ENCODE assay signal across 9 cellular contexts in the genomic region with DNA sequence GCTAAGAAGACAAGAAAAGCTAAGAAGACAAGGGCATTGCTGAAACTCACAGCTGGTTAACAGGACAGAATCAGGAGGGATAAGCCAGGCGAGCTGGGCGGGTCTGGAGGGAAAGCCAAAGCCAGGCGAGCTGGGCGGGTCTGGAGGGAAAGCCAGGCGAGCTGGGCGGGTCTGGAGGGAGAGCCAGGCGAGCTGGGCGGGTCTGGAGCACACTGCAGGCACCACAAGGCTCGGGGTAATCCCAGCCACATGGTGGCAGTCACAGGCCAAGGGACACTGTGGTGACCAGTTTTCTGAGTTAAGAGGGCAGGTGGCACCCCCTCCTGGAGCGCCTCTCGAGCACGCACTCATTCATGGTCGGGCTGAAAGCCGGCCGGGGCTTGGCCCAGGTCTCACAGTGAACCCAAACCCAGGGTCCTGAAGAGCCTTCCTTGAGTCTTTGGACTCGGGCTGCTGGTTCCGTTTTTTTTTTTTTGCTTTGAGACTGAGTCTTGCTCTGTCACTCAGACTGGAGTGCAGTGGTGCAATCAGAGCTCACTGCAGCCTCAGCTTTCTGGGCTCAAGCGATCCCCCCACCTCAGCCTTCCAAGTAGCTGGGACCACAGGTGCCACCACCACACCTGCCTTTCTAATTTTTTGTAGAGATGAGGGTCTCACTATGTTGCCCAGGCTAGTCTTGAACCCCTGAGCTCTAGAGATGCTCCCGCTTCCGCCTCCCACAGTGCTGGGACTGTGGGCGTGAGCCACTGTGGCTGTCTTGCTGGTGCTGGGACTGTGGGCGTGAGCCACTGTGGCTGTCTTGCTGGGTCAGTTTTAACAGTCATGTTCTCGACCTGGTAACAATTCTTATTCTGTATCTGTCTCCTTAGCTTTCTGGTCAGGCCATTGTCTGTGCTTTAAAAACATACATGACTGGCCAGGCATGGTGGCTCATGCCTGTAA. TPM values are rescaled to one million over a fixed set of nuclear protein-coding genes. Genes with fewer than 3 reads are reported as not detected.
DNase-seq lines count a peak whose midpoint lies in the region; ATAC-seq and TF ChIP-seq lines count a peak whose summit lies in the region.
"Had no signal": no experiment of that assay in that cellular context is flagged by ENCODE, and none has a peak within 500 bp of the region (broad histone marks: within the 10 kb centered on the region; RNA-seq: fewer than 3 reads in every experiment).

No MANE protein-coding gene starts in this region.

- no peaks in the 10 kb centered on the region for H3K4me1 ChIP-seq in parathyroid adenoma

- H3K4me2 ChIP-seq in parathyroid adenoma (ENCODE audit: low read length) = no peak overlapping the region

- H3K9me3 ChIP-seq in parathyroid adenoma (ENCODE audit: control insufficient read depth, low read length) = no peaks in the 10 kb centered on the region

- CTCF ChIA-PET in activated CD8-positive, alpha-beta T cell treated with anti-CD3 and anti-CD28 coated beads, Interleukin-2, amount 10 ng/mL, durations not matched to agents 7 days and 5 days (lab: Charles Lee) = interaction anchor here (0.6 to 1.1 kb wide), 3 partner anchors 34 to 268 kb away, joined by 3 to 5 read pairs (median 3); no protein-coding TSS in a partner anchor

- peak; percentile 66 for TF ChIP-seq CTCF in parathyroid adenoma (IDR thresholded peaks at IDR 0.05)

- peaks cover 66% of the 10 kb centered on the region for H3K36me3 Mint-ChIP-seq in activated CD8-positive, alpha-beta T cell treated with anti-CD3 and anti-CD28 coated beads, Interleukin-2, amount 10 ng/mL, durations not matched to agents 7 days and 5 days (ENCODE audit: low read depth)

- peak; percentile 55 for ATAC-seq in activated CD8-positive, alpha-beta T cell treated with anti-CD3 and anti-CD28 coated beads, Interleukin-2, amount 10 ng/mL, durations not matched to agents 7 days and 5 days
- ATAC-seq in HG03175 (IDR thresholded peaks at IDR 0.05; ENCODE audit: unreplicated experiment) = no peak
- no peak for ATAC-seq in HG02973 (IDR thresholded peaks at IDR 0.05; ENCODE audit: unreplicated experiment)

- H2AFZ ChIP-seq in parathyroid adenoma = no peak overlapping the region

- H3K27me3 Mint-ChIP-seq in activated CD8-positive, alpha-beta T cell treated with anti-CD3 and anti-CD28 coated beads, Interleukin-2, amount 10 ng/mL, durations not matched to agents 7 days and 5 days (ENCODE audit: low read depth) = no peaks in the 10 kb centered on the region
- H3K27me3 Mint-ChIP-seq: stimulated activated naive CD8-positive, alpha-beta T cell treated with anti-CD3 and anti-CD28 coated beads, Interleukin-15, Interleukin-2, amounts not matched to agents 100 ng/mL and 50 ng/mL, for 24 hours had no signal

- H3K36me3 ChIP-seq in parathyroid adenoma (ENCODE audit: control insufficient read depth, insufficient read depth, low read length) = no peaks in the 10 kb centered on the region

- H3K9ac ChIP-seq in parathyroid adenoma = no peak overlapping the region

- DNase-seq in SKM-1 treated with dmso at 0.1 percent for 144 hours (lab: John Stamatoyannopoulos, UW; ENCODE audit: unreplicated experiment) = peak; percentile 1
- no peak for DNase-seq in SKM-1 (lab: John Stamatoyannopoulos, UW; ENCODE audit: unreplicated experiment)
- DNase-seq in NCI-H2029 treated with DMSO at 0.1 percent for 48 hours (lab: John Stamatoyannopoulos, UW) = peak; percentile 0
- peak; percentile 32 for DNase-seq in activated CD8-positive, alpha-beta T cell treated with anti-CD3 and anti-CD28 coated beads, Interleukin-2, amount 10 ng/mL, durations not matched to agents 7 days and 5 days
- peak; percentile 49 to 90 (median 78) for DNase-seq in head of caudate nucleus

- H3K79me2 ChIP-seq in parathyroid adenoma = no peaks in the 10 kb centered on the region

- no peak overlapping the region for H3K27ac ChIP-seq in parathyroid adenoma

- peak overlapping the region; percentile 25 for H3K27ac Mint-ChIP-seq in activated CD8-positive, alpha-beta T cell treated with anti-CD3 and anti-CD28 coated beads, Interleukin-2, amount 10 ng/mL, durations not matched to agents 7 days and 5 days
- H3K27ac Mint-ChIP-seq: stimulated activated naive CD8-positive, alpha-beta T cell treated with anti-CD3 and anti-CD28 coated beads, Interleukin-15, Interleukin-2, amounts not matched to agents 100 ng/mL and 50 ng/mL, for 24 hours had no signal

- no peak overlapping the region for H3K4me3 Mint-ChIP-seq in activated CD8-positive, alpha-beta T cell treated with anti-CD3 and anti-CD28 coated beads, Interleukin-2, amount 10 ng/mL, durations not matched to agents 7 days and 5 days
- H3K4me3 Mint-ChIP-seq: stimulated activated naive CD8-positive, alpha-beta T cell treated with anti-CD3 and anti-CD28 coated beads, Interleukin-15, Interleukin-2, amounts not matched to agents 100 ng/mL and 50 ng/mL, for 24 hours had no signal

- H3K9me3 Mint-ChIP-seq in activated CD8-positive, alpha-beta T cell treated with anti-CD3 and anti-CD28 coated beads, Interleukin-2, amount 10 ng/mL, durations not matched to agents 7 days and 5 days (ENCODE audit: insufficient read depth) = no peaks in the 10 kb centered on the region
- H3K9me3 Mint-ChIP-seq: stimulated activated naive CD8-positive, alpha-beta T cell treated with anti-CD3 and anti-CD28 coated beads, Interleukin-15, Interleukin-2, amounts not matched to agents 100 ng/mL and 50 ng/mL, for 24 hours had no signal

- POLR2A ChIA-PET in activated CD8-positive, alpha-beta T cell treated with anti-CD3 and anti-CD28 coated beads, Interleukin-2, amount 10 ng/mL, durations not matched to agents 7 days and 5 days (lab: Charles Lee) = interaction anchor here (1.0 kb wide), 1 partner anchor 11 kb away, joined by 3 read pairs; no protein-coding TSS in a partner anchor

- H3K27me3 ChIP-seq in parathyroid adenoma (ENCODE audit: control insufficient read depth, insufficient read depth, low read length) = no peaks in the 10 kb centered on the region

- H3K4me3 ChIP-seq in parathyroid adenoma (ENCODE audit: low read depth, low read length) = no peak overlapping the region

- intact Hi-C loops in head of caudate nucleus (cut with DNase I) = loop anchor here (10.0 kb wide), 1 partner anchor 82 kb away; a partner anchor contains a TSS

- H3K4me1 Mint-ChIP-seq in activated CD8-positive, alpha-beta T cell treated with anti-CD3 and anti-CD28 coated beads, Interleukin-2, amount 10 ng/mL, durations not matched to agents 7 days and 5 days (ENCODE audit: low read depth) = no peaks in the 10 kb centered on the region

RNA-seq across cellular contexts. Expression of a gene that starts 40.2 kb away (rescaled TPM):
- total RNA-seq in activated CD8-positive, alpha-beta T cell treated with anti-CD3 and anti-CD28 coated beads, Interleukin-2, amount 10 ng/mL, durations not matched to agents 7 days and 5 days = 100 to 1,000 TPM; 702 to 715 TPM
